15 cellular contexts compared by ENCODE assay signal in the genomic region with DNA sequence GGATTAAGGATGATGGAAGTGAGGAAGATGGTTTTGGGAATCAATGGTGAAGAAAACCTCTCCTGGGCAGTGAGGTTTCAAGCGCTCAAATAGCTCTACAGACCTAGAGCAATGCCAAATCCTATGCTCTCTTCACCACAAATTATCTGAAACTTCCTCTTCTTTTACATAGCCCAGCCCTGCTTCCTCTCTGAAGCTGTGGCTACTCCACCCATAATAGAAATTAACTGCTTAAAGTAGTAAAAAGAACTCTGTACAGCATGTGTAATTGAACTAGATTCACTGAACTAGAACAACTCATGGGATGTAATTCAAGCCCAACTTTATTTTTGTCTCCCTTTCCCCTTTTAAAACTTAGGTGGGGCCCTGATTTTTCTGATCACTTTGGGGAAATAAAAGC. TPM values are rescaled to one million over a fixed set of nuclear protein-coding genes. Genes with fewer than 3 reads are reported as not detected.
DNase-seq lines count a peak whose midpoint lies in the region; ATAC-seq and TF ChIP-seq lines count a peak whose summit lies in the region.
"Had no signal": no experiment of that assay in that cellular context is flagged by ENCODE, and none has a peak within 500 bp of the region (broad histone marks: within the 10 kb centered on the region; RNA-seq: fewer than 3 reads in every experiment).

No MANE protein-coding gene starts in this region.

- peak overlapping the region; percentile 2 to 65 (median 28) for H3K4me3 Mint-ChIP-seq in naive B cell
- H3K4me3 Mint-ChIP-seq: HFFc6; stimulated activated naive CD8-positive, alpha-beta T cell treated with anti-CD3 and anti-CD28 coated beads, Interleukin-15, Interleukin-2, amounts not matched to agents 100 ng/mL and 50 ng/mL, for 24 hours had no signal

- no peaks in the 10 kb centered on the region for H3K27me3 ChIP-seq in BE2C
- H3K27me3 ChIP-seq: ovary had no signal

- H3K4me3 ChIP-seq in BE2C (ENCODE audit: low read depth, low read length), result no peak overlapping the region
- H3K4me3 ChIP-seq: ovary had no signal

- no peaks in the 10 kb centered on the region for H3K27me3 Mint-ChIP-seq in naive B cell
- H3K27me3 Mint-ChIP-seq: effector memory CD8-positive, alpha-beta T cell; stimulated activated naive CD8-positive, alpha-beta T cell treated with anti-CD3 and anti-CD28 coated beads, Interleukin-15, Interleukin-2, amounts not matched to agents 100 ng/mL and 50 ng/mL, for 24 hours had no signal

- H3K9me3 ChIP-seq in BE2C, result no peaks in the 10 kb centered on the region
- H3K9me3 ChIP-seq: ovary had no signal

- no peaks in the 10 kb centered on the region for H3K36me3 Mint-ChIP-seq in naive B cell

- TF ChIP-seq POLR2A in GM18505 (IDR thresholded peaks at IDR 0.05; ENCODE audit: borderline replicate concordance, extremely low read depth, insufficient read depth, insufficient read length), result no peak

- DNase-seq in SKM-1 (lab: John Stamatoyannopoulos, UW; ENCODE audit: unreplicated experiment), result peak; percentile 69
- peak; percentile 35 for DNase-seq in naive B cell
- DNase-seq in activated CD4-positive, alpha-beta T cell treated with anti-CD3 and anti-CD28 coated beads, Interleukin-2, amount 50 U/mL, for 4 hours, result no peak
- no peak for DNase-seq in HuH-7.5 (ENCODE audit: low spot score)
- no peak for DNase-seq in BE2C
- no peak for DNase-seq in retina
- DNase-seq: activated CD4-positive, CD25-positive, alpha-beta regulatory T cell treated with anti-CD3 and anti-CD28 coated beads, Interleukin-2, amount 50 U/mL, for 72 hours; activated T-cell treated with anti-CD3 and anti-CD28 coated beads, Interleukin-2, amount 50 U/mL, for 48 hours; effector memory CD8-positive, alpha-beta T cell; HFFc6; NCI-H446 treated with DMSO at 0.1 percent for 48 hours; ovary had no signal

- H3K4me1 ChIP-seq in BE2C, result no peaks in the 10 kb centered on the region

- peak overlapping the region; percentile 3 to 76 (median 9) for H3K27ac Mint-ChIP-seq in naive B cell
- H3K27ac Mint-ChIP-seq: HFFc6; stimulated activated naive CD8-positive, alpha-beta T cell treated with anti-CD3 and anti-CD28 coated beads, Interleukin-15, Interleukin-2, amounts not matched to agents 100 ng/mL and 50 ng/mL, for 24 hours had no signal

- peak; percentile 69 for ATAC-seq in GM18505 (IDR thresholded peaks at IDR 0.05; ENCODE audit: unreplicated experiment)
- peak; percentile 62 for ATAC-seq in HG03135 (IDR thresholded peaks at IDR 0.05; ENCODE audit: unreplicated experiment)
- ATAC-seq in naive B cell (ENCODE audit: low read depth in 2 of 2), result peak; percentile 78 to 82
- ATAC-seq: effector memory CD8-positive, alpha-beta T cell had no signal

- no peak for TF ChIP-seq CTCF in BE2C (IDR thresholded peaks at IDR 0.05; ENCODE audit: low read depth, low read length)

- H3K36me3 ChIP-seq in BE2C, result no peaks in the 10 kb centered on the region
- H3K36me3 ChIP-seq: ovary had no signal

- H3K9me3 Mint-ChIP-seq in naive B cell, result no peaks in the 10 kb centered on the region
- H3K9me3 Mint-ChIP-seq: effector memory CD8-positive, alpha-beta T cell; HFFc6; stimulated activated naive CD8-positive, alpha-beta T cell treated with anti-CD3 and anti-CD28 coated beads, Interleukin-15, Interleukin-2, amounts not matched to agents 100 ng/mL and 50 ng/mL, for 24 hours had no signal

- peaks cover 26 to 45% (median 42%) of the 10 kb centered on the region in 3 donors for H3K4me1 Mint-ChIP-seq in naive B cell

RNA-seq across cellular contexts. Expression of gene IFT88, which starts 20.4 kb away (rescaled TPM):
- polyA plus RNA-seq in naive B cell (ENCODE audit: low read depth in 6 of 6), result 10 to 100 TPM in 3 of 6 donors, 1 to 10 TPM in 3; 4.6 to 13.6 (median 10.0) TPM
- 2.8 TPM for polyA plus RNA-seq in BE2C (2012; ENCODE audit: insufficient read depth, insufficient read length, low read depth)

RNA-seq across cellular contexts. Expression of gene CRYL1, which starts 20.9 kb away (rescaled TPM):
- 10 to 100 TPM; 18.4 to 35.4 (median 25.8) TPM for polyA plus RNA-seq in naive B cell (ENCODE audit: low read depth in 6 of 6)
- 1.9 TPM for polyA plus RNA-seq in BE2C (2012; ENCODE audit: insufficient read depth, insufficient read length, low read depth)

Comparison
In these comparisons a context has a peak if more than half of its experiments do, and no peak if none do; other contexts are left out.
1. DNase-seq: peak in SKM-1 (single experiment) and naive B cell (single experiment); none in activated CD4-positive, alpha-beta T cell treated with anti-CD3 and anti-CD28 coated beads, Interleukin-2, amount 50 U/mL, for 4 hours (0 of 2), HuH-7.5 (single experiment), BE2C (single experiment) and retina (single experiment).
2. Peak in every context shown above with its lines, with median percentiles within 50 percentile points of each other: ATAC-seq.